23 cellular contexts compared by ENCODE assay signal in the genomic region with DNA sequence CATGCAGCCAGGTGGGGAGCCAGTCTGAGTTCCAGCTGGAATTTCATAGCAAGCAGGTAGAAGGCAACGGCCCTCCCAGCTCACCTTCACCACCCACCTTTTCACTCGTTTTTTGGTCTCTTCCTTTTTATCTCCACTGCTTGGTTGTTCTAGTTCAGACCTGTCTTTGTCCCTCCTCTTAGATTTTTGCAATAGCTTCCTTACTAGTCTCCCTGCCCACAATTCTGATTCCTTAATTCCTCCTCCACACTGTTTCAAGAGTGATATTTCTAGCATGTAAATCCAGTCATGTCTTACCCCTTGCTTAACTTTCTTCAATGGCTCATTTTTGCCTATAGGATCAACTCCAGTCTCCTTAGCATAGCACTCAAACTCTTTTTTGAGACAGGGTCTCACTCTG.
"Had no signal": no experiment of that assay in that cellular context is flagged by ENCODE, and none has a peak within 500 bp of the region (broad histone marks: within the 10 kb centered on the region; RNA-seq: fewer than 3 reads in every experiment).

No MANE protein-coding gene starts in this region.

- H3K9me3 Mint-ChIP-seq: activated naive CD8-positive, alpha-beta T cell treated with anti-CD3 and anti-CD28 coated beads, Interleukin-2, amount 50 U/mL, for 24 hours; activated T-helper 1 cell treated with anti-CD3 and anti-CD28 coated beads, Interleukin-12 subunit alpha, Interleukin-12 subunit beta, Interleukin-2, Interleukin-4 antibody, amounts not matched to agents 30 ng/mL and 10 ng/mL and 1 ng/mL, durations not matched to agents 14 hours and 24 hours and 36 hours; effector memory CD8-positive, alpha-beta T cell; natural killer cell treated with Interleukin-12 subunit alpha and Interleukin-12 subunit beta and Interleukin-15 and Interleukin-18, amount 100 ng/mL, for 72 hours had no signal

- H3K36me3 Mint-ChIP-seq: natural killer cell treated with Interleukin-12 subunit alpha and Interleukin-12 subunit beta and Interleukin-15 and Interleukin-18, amount 100 ng/mL, for 72 hours had no signal

- H3K4me1 ChIP-seq: body of pancreas, left lung, psoas muscle, right atrium auricular region, spleen, thyroid gland, upper lobe of right lung had no signal

- H3K4me1 Mint-ChIP-seq: activated naive CD8-positive, alpha-beta T cell treated with anti-CD3 and anti-CD28 coated beads, Interleukin-2, amount 50 U/mL, for 24 hours had no signal

- ATAC-seq: activated CD8-positive, alpha-beta T cell treated with anti-CD3 and anti-CD28 coated beads, Interleukin-2, amount 10 ng/mL, durations not matched to agents 7 days and 5 days; activated naive CD8-positive, alpha-beta T cell treated with anti-CD3 and anti-CD28 coated beads, Interleukin-2, amount 50 U/mL, for 24 hours; body of pancreas; effector memory CD8-positive, alpha-beta T cell; natural killer cell treated with Interleukin-12 subunit alpha and Interleukin-12 subunit beta and Interleukin-15 and Interleukin-18, amount 100 ng/mL, for 72 hours; psoas muscle had no signal

- H3K4me3 Mint-ChIP-seq: activated CD8-positive, alpha-beta T cell treated with anti-CD3 and anti-CD28 coated beads, Interleukin-2, amount 10 ng/mL, durations not matched to agents 7 days and 5 days; activated naive CD8-positive, alpha-beta T cell treated with anti-CD3 and anti-CD28 coated beads, Interleukin-2, amount 50 U/mL, for 24 hours; activated T-helper 1 cell treated with anti-CD3 and anti-CD28 coated beads, Interleukin-12 subunit alpha, Interleukin-12 subunit beta, Interleukin-2, Interleukin-4 antibody, amounts not matched to agents 30 ng/mL and 10 ng/mL and 1 ng/mL, durations not matched to agents 14 hours and 24 hours and 36 hours; effector memory CD8-positive, alpha-beta T cell; natural killer cell treated with Interleukin-12 subunit alpha and Interleukin-12 subunit beta and Interleukin-15 and Interleukin-18, amount 100 ng/mL, for 72 hours had no signal

- H3K27ac ChIP-seq: body of pancreas, left lung, ovary, psoas muscle, right atrium auricular region, spleen, thyroid gland, upper lobe of right lung had no signal

- H3K27ac Mint-ChIP-seq: activated CD8-positive, alpha-beta T cell treated with anti-CD3 and anti-CD28 coated beads, Interleukin-2, amount 10 ng/mL, durations not matched to agents 7 days and 5 days; activated naive CD8-positive, alpha-beta T cell treated with anti-CD3 and anti-CD28 coated beads, Interleukin-2, amount 50 U/mL, for 24 hours; activated T-helper 1 cell treated with anti-CD3 and anti-CD28 coated beads, Interleukin-12 subunit alpha, Interleukin-12 subunit beta, Interleukin-2, Interleukin-4 antibody, amounts not matched to agents 30 ng/mL and 10 ng/mL and 1 ng/mL, durations not matched to agents 14 hours and 24 hours and 36 hours; effector memory CD8-positive, alpha-beta T cell; natural killer cell treated with Interleukin-12 subunit alpha and Interleukin-12 subunit beta and Interleukin-15 and Interleukin-18, amount 100 ng/mL, for 72 hours had no signal

- DNase-seq: activated CD4-positive, alpha-beta T cell treated with anti-CD3 and anti-CD28 coated beads for 1 hour; activated CD4-positive, alpha-beta T cell treated with anti-CD3 and anti-CD28 coated beads, Interleukin-2, amount 50 U/mL, for 1 hour; activated CD8-positive, alpha-beta T cell treated with anti-CD3 and anti-CD28 coated beads, Interleukin-2, amount 10 ng/mL, durations not matched to agents 7 days and 5 days; activated gamma-delta T cell; activated naive CD4-positive, alpha-beta T cell treated with anti-CD3 and anti-CD28 coated beads, Interleukin-2, amount 50 U/mL, for 16 hours; activated naive CD8-positive, alpha-beta T cell treated with anti-CD3 and anti-CD28 coated beads, Interleukin-2, amount 50 U/mL, for 24 hours; anterior cingulate cortex; body of pancreas; central memory CD4-positive, alpha-beta T cell; effector memory CD8-positive, alpha-beta T cell; left lung; midbrain; ovary; psoas muscle; spleen; stimulated activated CD4-positive, alpha-beta T cell treated with anti-CD3 and anti-CD28 coated beads, Interleukin-4, amount 100 ng/mL, for 1 hour; stimulated activated naive CD4-positive, alpha-beta T cell; T-helper 1 cell; thyroid gland; upper lobe of right lung had no signal

- H3K27me3 ChIP-seq: body of pancreas, left lung, ovary, right atrium auricular region, thyroid gland, upper lobe of right lung had no signal
